In the genomic region with DNA sequence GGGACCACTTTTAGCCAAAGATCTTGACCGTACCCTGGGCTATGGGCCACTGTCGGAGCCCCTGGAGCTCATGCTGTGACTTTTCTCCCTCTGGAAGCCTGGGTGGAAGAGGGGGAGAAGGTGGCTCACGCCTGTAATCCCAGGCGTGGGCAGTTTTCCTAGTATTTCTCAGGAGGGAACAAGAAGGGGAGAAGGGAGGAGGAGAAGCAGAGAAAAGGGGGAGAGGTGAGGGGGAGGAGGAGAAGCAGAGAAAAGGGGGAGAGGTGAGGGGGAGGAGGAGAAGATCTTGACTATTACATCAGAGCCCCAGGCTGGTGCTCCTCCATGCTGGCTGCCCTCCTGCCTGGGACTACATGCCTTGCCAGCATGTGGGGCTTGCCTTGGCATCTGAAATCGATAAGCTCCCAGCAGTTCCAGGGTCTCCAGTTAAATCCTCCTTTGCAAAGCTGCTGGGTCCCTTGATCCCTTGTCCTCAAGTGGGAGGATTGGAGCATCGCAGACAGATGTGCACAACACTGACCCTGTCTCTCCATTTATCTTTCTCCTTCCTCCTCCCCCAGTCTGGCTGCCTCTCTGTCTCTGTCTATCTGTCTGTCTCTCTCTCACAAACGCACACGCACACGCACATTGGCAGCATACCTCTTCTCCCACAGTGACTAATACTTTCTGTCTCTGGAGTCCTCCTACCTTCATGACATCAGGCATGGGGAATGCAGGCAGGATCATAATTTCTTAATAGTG, we compare ENCODE assay signal across 1 cellular context.
TF ChIP-seq lines count a peak whose summit lies in the region.

No MANE protein-coding gene starts in this region.

TF ChIP-seq in HCT116, 20 proteins besides CTCF, POLR2A, EP300 and RAD21 (continued from another document):
- TF ChIP-seq POLR2AphosphoS5 (IDR thresholded peaks at IDR 0.05; ENCODE audit: low read depth, low read length) (no peak), SIN3A (IDR thresholded peaks at IDR 0.05; ENCODE audit: low read depth) (peak; percentile 20; the same call in 1 of the 2 replicates), CBX3 (IDR thresholded peaks at IDR 0.05; ENCODE audit: low read depth) (peak; percentile 89), ATF3 (IDR thresholded peaks at IDR 0.05) (peak; percentile 87), YY1 (IDR thresholded peaks at IDR 0.05; ENCODE audit: extremely low read depth, insufficient replicate concordance, low read depth, low read length) (no peak), JUND (IDR thresholded peaks at IDR 0.05) (peak; percentile 96)
TF ChIP-seq in HCT116: peak in this region for 10.
